In the genomic region with DNA sequence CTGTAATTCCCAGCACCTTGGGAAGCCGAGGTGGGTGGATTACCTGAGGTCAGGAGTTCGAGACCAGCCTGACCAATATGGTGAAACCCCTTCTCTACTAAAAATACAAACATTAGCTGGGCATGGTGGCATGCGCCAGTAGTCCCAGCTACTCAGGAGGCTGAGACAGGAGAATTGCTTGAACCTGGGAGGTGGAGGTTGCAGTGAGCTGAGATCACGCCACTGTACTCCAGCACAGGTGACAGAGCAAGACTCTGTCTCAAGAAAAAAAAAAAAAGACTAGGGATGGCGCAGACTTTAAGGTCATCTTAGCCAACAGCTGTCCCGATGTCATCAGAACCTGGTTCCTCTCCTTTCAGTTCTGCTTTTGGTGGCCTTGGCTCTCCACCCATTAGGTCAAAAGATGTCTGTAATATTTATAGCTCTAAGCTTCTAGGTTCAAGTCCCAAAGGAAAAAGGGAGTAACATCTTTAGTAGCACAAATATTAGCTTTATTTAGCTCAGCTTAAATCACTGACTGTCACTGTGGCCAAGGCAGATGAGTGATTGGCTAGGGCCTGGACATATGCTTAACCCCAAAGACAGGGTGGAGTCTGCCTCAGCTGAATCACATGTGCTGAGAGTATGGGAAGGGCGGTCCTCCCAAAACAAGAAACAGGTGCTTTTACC, we compare ENCODE assay signal across 1 cellular context.
TF ChIP-seq lines count a peak whose summit lies in the region.
"Not testable (repeated sequence)": the region's sequence is repeated elsewhere in the genome, so short reads cannot be mapped to it uniquely, and the experiment has no call there.

No MANE protein-coding gene starts in this region.

TF ChIP-seq in K562, 482 proteins besides CTCF, POLR2A, EP300 and RAD21 (continued from another document):
- TF ChIP-seq PKNOX1 (IDR thresholded peaks at IDR 0.05) (peak; percentile 62), NR2C2 (tag; IDR thresholded peaks at IDR 0.05) (peak; percentile 62)
- not testable (repeated sequence) for TF ChIP-seq NR2C2 (CRISPR knock-in tag; IDR thresholded peaks at IDR 0.05)
